Comparison of ENCODE assay signal across 9 cellular contexts in the genomic region with DNA sequence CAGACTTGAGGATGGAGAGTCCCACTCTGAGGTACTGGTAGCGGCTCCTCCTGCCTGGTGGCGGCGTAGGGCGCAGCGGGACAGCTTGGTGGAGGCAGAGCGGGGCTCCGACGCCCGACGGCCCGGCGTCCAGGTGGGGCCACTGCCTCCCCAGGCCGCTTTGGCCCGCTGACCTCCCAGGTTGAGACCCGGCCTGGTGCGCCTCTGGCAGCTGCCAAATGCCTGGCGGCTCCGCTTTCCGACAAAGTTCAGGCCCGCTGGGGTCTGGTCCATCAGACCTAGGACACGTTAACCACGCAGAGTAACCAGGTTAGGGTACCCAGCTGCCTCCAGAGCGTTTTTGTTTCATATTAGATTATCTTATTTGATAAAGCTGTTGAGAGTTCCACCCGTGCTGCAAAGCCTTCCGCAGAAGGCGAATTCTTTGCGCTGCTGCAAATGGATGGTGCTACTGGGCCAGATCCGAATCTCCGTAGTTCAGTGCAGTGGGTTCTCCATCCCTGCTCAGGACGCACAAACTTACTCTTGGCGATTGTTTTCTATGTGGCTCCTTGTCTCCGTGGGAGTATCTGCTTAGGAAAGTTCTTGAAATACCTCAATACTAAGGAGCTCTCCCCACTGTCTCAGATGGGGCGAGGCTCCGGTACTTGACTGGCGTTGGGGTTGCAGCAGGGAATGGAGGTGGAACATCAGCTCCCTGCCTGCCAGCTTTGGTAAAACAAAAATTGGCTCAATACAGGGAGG. TPM values are rescaled to one million over a fixed set of nuclear protein-coding genes. Genes with fewer than 3 reads are reported as not detected.
DNase-seq lines count a peak whose midpoint lies in the region; ATAC-seq and TF ChIP-seq lines count a peak whose summit lies in the region.
"Had no signal": no experiment of that assay in that cellular context is flagged by ENCODE, and none has a peak within 500 bp of the region (broad histone marks: within the 10 kb centered on the region; RNA-seq: fewer than 3 reads in every experiment).

No MANE protein-coding gene starts in this region.

- H3K9me3 Mint-ChIP-seq in activated T-helper 2 cell treated with anti-CD3 and anti-CD28 coated beads, Interferon-gamma antibody, Interleukin-2, Interleukin-4, amounts not matched to agents 10 μg/mL and 5 μg/mL and 100 μg/mL, durations not matched to agents 14 hours and 24 hours and 36 hours, result no peaks in the 10 kb centered on the region
- H3K9me3 Mint-ChIP-seq in progenitor cell of endocrine pancreas (ENCODE audit: low read depth), result no peaks in the 10 kb centered on the region

- TF ChIP-seq CTCF in A673 (conservative IDR thresholded peaks at IDR 0.05; ENCODE audit: low read depth, low read length) (0 out of 2 replicates have a peak, but pooled peaks have one; percentile 20), cardiac muscle cell (IDR thresholded peaks at IDR 0.05; ENCODE audit: low read depth, low read length) (no peak), progenitor cell of endocrine pancreas (IDR thresholded peaks at IDR 0.05; ENCODE audit: unreplicated experiment) (peak; percentile 30)

- intact Hi-C loops in A673 (cut with micrococcal nuclease; ENCODE audit: unreplicated experiment), result loop anchor here (5.0 kb wide), 1 partner anchor 38 kb away; no protein-coding TSS in a partner anchor
- intact Hi-C loops in activated T-helper 2 cell treated with anti-CD3 and anti-CD28 coated beads, Interferon-gamma antibody, Interleukin-2, Interleukin-4, amounts not matched to agents 10 μg/mL and 5 μg/mL and 100 μg/mL, durations not matched to agents 14 hours and 24 hours and 36 hours (cut with micrococcal nuclease), result no loop called here

- H3K4me3 Mint-ChIP-seq in activated T-helper 2 cell treated with anti-CD3 and anti-CD28 coated beads, Interferon-gamma antibody, Interleukin-2, Interleukin-4, amounts not matched to agents 10 μg/mL and 5 μg/mL and 100 μg/mL, durations not matched to agents 14 hours and 24 hours and 36 hours (ENCODE audit: low read depth), result peak overlapping the region; percentile 72
- peak overlapping the region; percentile 90 for H3K4me3 Mint-ChIP-seq in progenitor cell of endocrine pancreas (ENCODE audit: low read depth)

- H3K4me3 ChIP-seq in A673 (ENCODE audit: low read depth, low read length, poor library complexity, severe bottlenecking) (peak overlapping the region; percentile 72), H7 (ENCODE audit: insufficient read depth, low read depth, low read length) (peak overlapping the region; percentile 90), cardiac muscle cell (peak overlapping the region; percentile 96)

- H3K27ac ChIP-seq in A673 (ENCODE audit: low read depth, low read length, poor library complexity, severe bottlenecking) (no peak overlapping the region), cardiac muscle cell (no peak overlapping the region)

- H3K27ac Mint-ChIP-seq in activated T-helper 2 cell treated with anti-CD3 and anti-CD28 coated beads, Interferon-gamma antibody, Interleukin-2, Interleukin-4, amounts not matched to agents 10 μg/mL and 5 μg/mL and 100 μg/mL, durations not matched to agents 14 hours and 24 hours and 36 hours, result no peak overlapping the region
- peak overlapping the region; percentile 87 for H3K27ac Mint-ChIP-seq in progenitor cell of endocrine pancreas

- ATAC-seq in HG02840 (IDR thresholded peaks at IDR 0.05; ENCODE audit: low FRiP score, unreplicated experiment), result no peak

- H3K9me3 ChIP-seq in A673 (ENCODE audit: low read depth, low read length, poor library complexity, severe bottlenecking) (no peaks in the 10 kb centered on the region), cardiac muscle cell (ENCODE audit: low read depth) (no peaks in the 10 kb centered on the region)
- H3K9me3 ChIP-seq: adrenal gland had no signal

- H3K27me3 ChIP-seq in A673 (replicated peaks; ENCODE audit: insufficient read depth, low read depth, low read length, poor library complexity), result no peaks in the 10 kb centered on the region
- peaks cover 7% of the 10 kb centered on the region for H3K27me3 ChIP-seq in H7 (ENCODE audit: control insufficient read depth, insufficient read depth, low read length)
- H3K27me3 ChIP-seq in cardiac muscle cell, result no peaks in the 10 kb centered on the region

- POLR2A ChIA-PET in A673 (lab: Charles Lee; ENCODE audit: low non-redundant PET), result interaction anchor here (0.6 kb wide), 1 partner anchor 1132 kb away, joined by 3 read pairs; no protein-coding TSS in a partner anchor

- no peaks in the 10 kb centered on the region for H3K36me3 ChIP-seq in A673 (ENCODE audit: insufficient read depth, low read length, poor library complexity, severe bottlenecking)
- H3K36me3 ChIP-seq in H7 (replicated peaks; ENCODE audit: control insufficient read depth, insufficient read depth, low read length), result no peaks in the 10 kb centered on the region
- no peaks in the 10 kb centered on the region for H3K36me3 ChIP-seq in cardiac muscle cell
- H3K36me3 ChIP-seq: adrenal gland had no signal

- no TSS peak for BruUV-seq in A673 (replicated peaks; lab: Mats Ljungman, UMichigan)

- peaks cover 48% of the 10 kb centered on the region for H3K27me3 Mint-ChIP-seq in activated T-helper 2 cell treated with anti-CD3 and anti-CD28 coated beads, Interferon-gamma antibody, Interleukin-2, Interleukin-4, amounts not matched to agents 10 μg/mL and 5 μg/mL and 100 μg/mL, durations not matched to agents 14 hours and 24 hours and 36 hours (ENCODE audit: low read depth)
- peaks cover 7% of the 10 kb centered on the region for H3K27me3 Mint-ChIP-seq in progenitor cell of endocrine pancreas

- CTCF ChIA-PET in A673 (lab: Charles Lee), result interaction anchor here (1.3 kb wide), 1 partner anchor 39 kb away, joined by 3 read pairs; no protein-coding TSS in a partner anchor

- H3K36me3 Mint-ChIP-seq in activated T-helper 2 cell treated with anti-CD3 and anti-CD28 coated beads, Interferon-gamma antibody, Interleukin-2, Interleukin-4, amounts not matched to agents 10 μg/mL and 5 μg/mL and 100 μg/mL, durations not matched to agents 14 hours and 24 hours and 36 hours (ENCODE audit: low read depth), result peaks cover 3% of the 10 kb centered on the region
- no peaks in the 10 kb centered on the region for H3K36me3 Mint-ChIP-seq in progenitor cell of endocrine pancreas (ENCODE audit: insufficient read depth)

- H3K4me1 ChIP-seq in A673 (ENCODE audit: insufficient read depth, low read length, poor library complexity, severe bottlenecking), result peaks cover 15% of the 10 kb centered on the region
- no peaks in the 10 kb centered on the region for H3K4me1 ChIP-seq in cardiac muscle cell (ENCODE audit: low read depth)

- peaks cover 11% of the 10 kb centered on the region for H3K4me1 Mint-ChIP-seq in activated T-helper 2 cell treated with anti-CD3 and anti-CD28 coated beads, Interferon-gamma antibody, Interleukin-2, Interleukin-4, amounts not matched to agents 10 μg/mL and 5 μg/mL and 100 μg/mL, durations not matched to agents 14 hours and 24 hours and 36 hours (ENCODE audit: low read depth)
- peaks cover 14% of the 10 kb centered on the region for H3K4me1 Mint-ChIP-seq in progenitor cell of endocrine pancreas (ENCODE audit: low read depth)

- DNase-seq in A673 (ENCODE audit: low spot score) (peak; percentile 32), H7 (peak; percentile 50), cardiac muscle cell (ENCODE audit: low read depth in 1 of 2, low spot score in 1 of 2) (peak; percentile 23 to 50), progenitor cell of endocrine pancreas (ENCODE audit: low spot score, unreplicated experiment) (peak; percentile 17), NK-92 (lab: John Stamatoyannopoulos, UW; ENCODE audit: unreplicated experiment) (no peak), middle frontal gyrus (ENCODE audit: extremely low spot score, low spot score) (no peak)
- no peak for DNase-seq in activated T-helper 2 cell treated with anti-CD3 and anti-CD28 coated beads, Interferon-gamma antibody, Interleukin-2, Interleukin-4, amounts not matched to agents 10 μg/mL and 5 μg/mL and 100 μg/mL, durations not matched to agents 14 hours and 24 hours and 36 hours (ENCODE audit: low spot score)

RNA-seq across cellular contexts. Expression of gene B3GALT1, which starts 1.4 kb away (rescaled TPM):
- total RNA-seq in A673 (2021) (3.3 and 3.7 TPM in 2 replicates), cardiac muscle cell (3.5 and 3.8 TPM in 2 replicates), progenitor cell of endocrine pancreas (20.9 and 22.1 TPM in 2 replicates)
- total RNA-seq in H7 (2014; rRNA removed; shearing (Covaris generic)), result 20.8 and 26.0 TPM in 2 replicates
- total RNA-seq in activated T-helper 2 cell treated with anti-CD3 and anti-CD28 coated beads, Interferon-gamma antibody, Interleukin-2, Interleukin-4, amounts not matched to agents 10 μg/mL and 5 μg/mL and 100 μg/mL, durations not matched to agents 14 hours and 24 hours and 36 hours, result not detected in 2 replicates
- polyA plus RNA-seq in cardiac muscle cell, result 2.3 and 2.4 TPM in 2 replicates

Comparison
In these comparisons a context has a peak if more than half of its experiments do, and no peak if none do; other contexts are left out.
1. DNase-seq: peak in A673 (single experiment), H7 (single experiment), cardiac muscle cell (2 of 2) and progenitor cell of endocrine pancreas (single experiment); none in activated T-helper 2 cell treated with anti-CD3 and anti-CD28 coated beads, Interferon-gamma antibody, Interleukin-2, Interleukin-4, amounts not matched to agents 10 μg/mL and 5 μg/mL and 100 μg/mL, durations not matched to agents 14 hours and 24 hours and 36 hours (single experiment), NK-92 (single experiment) and middle frontal gyrus (single experiment).
2. Peak in every context shown above with its lines, with median percentiles within 50 percentile points of each other: H3K4me3 ChIP-seq.